ENCODE assay signal across 23 cellular contexts in genomic region chr1:18701183-18701582, GRCh38.
DNase-seq lines count a peak whose midpoint lies in the region; ATAC-seq, FAIRE-seq and TF ChIP-seq lines count a peak whose summit lies in the region.
"Had no signal": no experiment of that assay in that cellular context is flagged by ENCODE, and none has a peak within 500 bp of the region (broad histone marks: within the 10 kb centered on the region; RNA-seq: fewer than 3 reads in every experiment).

No MANE protein-coding gene starts in this region.

- no peak overlapping the region for H2BK15ac ChIP-seq in neuronal stem cell (ENCODE audit: low read length)

- no peak overlapping the region for H3K23ac ChIP-seq in neuronal stem cell (ENCODE audit: low read depth, low read length, poor library complexity)

- H3K9ac ChIP-seq in GM12878 (ENCODE audit: control insufficient read depth, insufficient read depth, low read length) (no peak overlapping the region), neuronal stem cell (ENCODE audit: low read depth, low read length, poor library complexity) (peak overlapping the region; percentile 34)
- H3K9ac ChIP-seq: BLaER1 treated with 17β-estradiol and CSF1 and Interleukin-3, amounts not matched to agents 10 nM and 100 nM had no signal

- DNase-seq in GM12878 (ENCODE audit: low read depth, low spot score) (no peak), bronchial epithelial cell (ENCODE audit: low read depth) (no peak), neuronal stem cell (ENCODE audit: low spot score) (no peak), posterior vena cava (ENCODE audit: low spot score) (no peak), OCI-M1 (lab: John Stamatoyannopoulos, UW) (no peak), amniotic stem cell (lab: John Stamatoyannopoulos, UW) (no peak)
- DNase-seq: AML-193; Caco-2; Calu3; CD4-positive, alpha-beta T cell; CD8-positive, alpha-beta T cell; DMS79 treated with DMSO at 0.1 percent for 48 hours; GF-D8 had no signal

- SMC1A ChIA-PET in GM12878 (lab: Charles Lee; ENCODE audit: uncharacterized antibody, unreplicated experiment): no interaction called here

- peak overlapping the region; percentile 54 for H4K8ac ChIP-seq in neuronal stem cell (ENCODE audit: low read depth, low read length)

- no peak overlapping the region for H3K14ac ChIP-seq in neuronal stem cell (ENCODE audit: low read length)

- H2BK5ac ChIP-seq in neuronal stem cell (ENCODE audit: low read length): no peak overlapping the region

- H2BK120ac ChIP-seq in neuronal stem cell (ENCODE audit: low read depth, low read length): no peak overlapping the region

- H3K4me1 ChIP-seq in HEK293 (ENCODE audit: control insufficient read depth, insufficient read depth, low read length) (no peaks in the 10 kb centered on the region), GM12878 (ENCODE audit: control insufficient read depth, insufficient read depth, low read length) (no peaks in the 10 kb centered on the region), neuronal stem cell (ENCODE audit: control insufficient read depth in 2 of 2, insufficient read depth in 1 of 2, low read depth in 1 of 2, low read length in 2 of 2) (peaks cover 0 to 3% of the 10 kb centered on the region in 2 donors)
- H3K4me1 ChIP-seq: A549, Caco-2 had no signal

- intact Hi-C loops in GM12878 (cut with micrococcal nuclease; ENCODE audit: unreplicated experiment) (no loop called here), posterior vena cava (cut with DNase I) (no loop called here)

- CTCF ChIA-PET in HEK293 (lab: Yijun Ruan, JAX): no interaction called here
- CTCF ChIA-PET in GM12878 (lab: Yijun Ruan, JAX): no interaction called here

- TF ChIP-seq EP300 in GM12878 (IDR thresholded peaks at IDR 0.05; ENCODE audit: borderline replicate concordance in 1 of 2, control insufficient read depth in 1 of 2, low read depth in 2 of 2, low read length in 2 of 2): no peak

- H3K4ac ChIP-seq in neuronal stem cell (ENCODE audit: low read length): no peak overlapping the region

- H4K91ac ChIP-seq in neuronal stem cell (ENCODE audit: low read depth, low read length, poor library complexity): no peak overlapping the region

- no peak overlapping the region for H3K4me2 ChIP-seq in GM12878 (ENCODE audit: control insufficient read depth, insufficient read depth)
- no peak overlapping the region for H3K4me2 ChIP-seq in neuronal stem cell (ENCODE audit: insufficient read depth, low read length, poor library complexity, severe bottlenecking)
- H3K4me2 ChIP-seq: A549; BLaER1 treated with 17β-estradiol and CSF1 and Interleukin-3, amounts not matched to agents 10 nM and 100 nM had no signal

- no peak overlapping the region for H3K4me3 ChIP-seq in HEK293 (ENCODE audit: low read depth, low read length)
- no peak overlapping the region for H3K4me3 ChIP-seq in GM12878
- no peak overlapping the region for H3K4me3 ChIP-seq in bronchial epithelial cell (ENCODE audit: low read depth, low read length)
- H3K4me3 ChIP-seq in neuronal stem cell (ENCODE audit: low read length in 2 of 2): peak overlapping the region in 1 of 2 donors; percentile 13
- H3K4me3 ChIP-seq: A549; BLaER1 treated with 17β-estradiol and CSF1 and Interleukin-3, amounts not matched to agents 10 nM and 100 nM had no signal

- no peak for TF ChIP-seq POLR2A in GM12878 (IDR thresholded peaks at IDR 0.05; ENCODE audit: low read depth, low read length)

- POLR2A ChIA-PET in HEK293 (lab: Yijun Ruan, JAX): no interaction called here
- POLR2A ChIA-PET in GM12878 (lab: Charles Lee): no interaction called here

- ATAC-seq in GM12878 (no peak), HG02759 (IDR thresholded peaks at IDR 0.05; ENCODE audit: unreplicated experiment) (no peak)
- ATAC-seq: A549; CD8-positive, alpha-beta T cell had no signal

- H3K27ac ChIP-seq in HEK293 (ENCODE audit: extremely low read depth, low read depth, low read length): no peak overlapping the region
- H3K27ac ChIP-seq in GM12878 (ENCODE audit: control insufficient read depth, insufficient read depth): no peak overlapping the region
- no peak overlapping the region for H3K27ac ChIP-seq in neuronal stem cell (replicated peaks; ENCODE audit: low read length)
- H3K27ac ChIP-seq: 22Rv1; A549; BLaER1 treated with 17β-estradiol and CSF1 and Interleukin-3, amounts not matched to agents 10 nM and 100 nM; C4-2B had no signal

- TF ChIP-seq CTCF in HEK293 (tag by site-specific recombination; IDR thresholded peaks at IDR 0.05): no peak
- no peak for TF ChIP-seq CTCF in GM12878 (IDR thresholded peaks at IDR 0.05 in 2 of 3, conservative IDR thresholded peaks at IDR 0.05 in 1 of 3; ENCODE audit: control insufficient read depth in 2 of 3, extremely low read depth in 1 of 3, insufficient read depth in 1 of 3, low read depth in 3 of 3, low read length in 3 of 3)
- TF ChIP-seq CTCF in bronchial epithelial cell (IDR thresholded peaks at IDR 0.05; ENCODE audit: insufficient read depth, low read length, severe bottlenecking): no peak

- H3K18ac ChIP-seq in neuronal stem cell (ENCODE audit: low read length): no peak overlapping the region

- no peak for TF ChIP-seq RAD21 in GM12878 (IDR thresholded peaks at IDR 0.05; ENCODE audit: insufficient read depth, low read depth, low read length)

- H3K27me3 ChIP-seq in GM12878 (replicated peaks in 1 of 2; ENCODE audit: control insufficient read depth in 2 of 2, insufficient read depth in 2 of 2, low read length in 1 of 2): peaks cover 0 to 3% of the 10 kb centered on the region in 2 experiments; a peak in 2 of 4 replicates
- H3K27me3 ChIP-seq in bronchial epithelial cell (ENCODE audit: control insufficient read depth, insufficient read depth, low read length): peaks cover 3% of the 10 kb centered on the region
- H3K27me3 ChIP-seq in neuronal stem cell (ENCODE audit: control insufficient read depth in 3 of 3, insufficient read depth in 3 of 3, low read depth in 1 of 3, low read length in 3 of 3): peaks cover 0 to 10% (median 2%) of the 10 kb centered on the region in 3 experiments

- no peak overlapping the region for H2AK5ac ChIP-seq in neuronal stem cell (ENCODE audit: low read depth, low read length)

- H3K9me3 ChIP-seq in HEK293 (ENCODE audit: control insufficient read depth, insufficient read depth, low read depth, low read length): no peaks in the 10 kb centered on the region
- H3K9me3 ChIP-seq in GM12878 (replicated peaks; ENCODE audit: control insufficient read depth, insufficient read depth, low read length): no peaks in the 10 kb centered on the region
- H3K9me3 ChIP-seq in neuronal stem cell (replicated peaks in 1 of 2; ENCODE audit: control insufficient read depth in 2 of 2, insufficient read depth in 1 of 2, low read depth in 1 of 2, low read length in 2 of 2): no peaks in the 10 kb centered on the region
- H3K9me3 ChIP-seq: A549; BLaER1 treated with 17β-estradiol and CSF1 and Interleukin-3, amounts not matched to agents 10 nM and 100 nM; Caco-2 had no signal

- 26% methylated on average over 7 of the region's 7 CpGs for WGBS in GM12878 (ENCODE audit: insufficient coverage, insufficient replicate concordance, low lambda C conversion rate, missing lambda C conversion rate)
- WGBS in neuronal stem cell (ENCODE audit: extremely low coverage in 2 of 2, insufficient read length in 2 of 2, insufficient replicate concordance in 1 of 2), 2 donors: 100% methylated on average over 2 of the region's 7 CpGs; no CpG with 5 or more reads in 1 of the 2 donors

- no peaks in the 10 kb centered on the region for H3K79me1 ChIP-seq in neuronal stem cell (ENCODE audit: low read depth, low read length)

- H4K20me1 ChIP-seq in GM12878 (ENCODE audit: control insufficient read depth, insufficient read depth): no peaks in the 10 kb centered on the region

- H3K36me3 ChIP-seq in HEK293 (ENCODE audit: control insufficient read depth in 2 of 2, insufficient read depth in 1 of 2, low read length in 2 of 2): no peaks in the 10 kb centered on the region
- H3K36me3 ChIP-seq in GM12878 (ENCODE audit: control insufficient read depth in 2 of 2, insufficient read depth in 2 of 2, low read length in 1 of 2): no peaks in the 10 kb centered on the region
- H3K36me3 ChIP-seq in bronchial epithelial cell (ENCODE audit: control insufficient read depth, insufficient read depth, low read length): no peaks in the 10 kb centered on the region
- no peaks in the 10 kb centered on the region for H3K36me3 ChIP-seq in neuronal stem cell (replicated peaks in 1 of 2; ENCODE audit: control insufficient read depth in 2 of 2, insufficient read depth in 2 of 2, low read length in 2 of 2)
- H3K36me3 ChIP-seq: BLaER1 treated with 17β-estradiol and CSF1 and Interleukin-3, amounts not matched to agents 10 nM and 100 nM had no signal

- BruUV-seq in GM12878 (replicated peaks; lab: Mats Ljungman, UMichigan): no TSS peak

- in situ Hi-C loops in GM12878 (cut with MboI): no loop called here

- no peak overlapping the region for H2BK12ac ChIP-seq in neuronal stem cell (ENCODE audit: low read length)

- RAD21 ChIA-PET in GM12878 (lab: Charles Lee; ENCODE audit: unreplicated experiment): no interaction called here

- no peaks in the 10 kb centered on the region for H3K79me2 ChIP-seq in GM12878 (ENCODE audit: control insufficient read depth, insufficient read depth, low read length)

- FAIRE-seq in GM12878 (lab: Jason Lieb, UNC): no peak
- FAIRE-seq in bronchial epithelial cell (lab: Jason Lieb, UNC): peak; percentile 94
- FAIRE-seq: A549, D721Med, G401.6, GM12892, GM18507 had no signal

- no peak overlapping the region for H2AFZ ChIP-seq in GM12878 (ENCODE audit: control insufficient read depth, low read depth, low read length)
- H2AFZ ChIP-seq in neuronal stem cell (ENCODE audit: low read length): no peak overlapping the region

TF ChIP-seq in HEK293, 187 proteins besides CTCF, POLR2A, EP300 and RAD21 (continues in another document):
- peak; percentile 94 for TF ChIP-seq ZSCAN4 (tag by site-specific recombination; IDR thresholded peaks at IDR 0.05)

TF ChIP-seq in GM12878, 131 proteins besides CTCF, POLR2A, EP300 and RAD21 (continues in another document):
- TF ChIP-seq IRF4 (IDR thresholded peaks at IDR 0.05; ENCODE audit: low read depth, low read length) (no peak), CHD4 (IDR thresholded peaks at IDR 0.05) (no peak), PBX3 (IDR thresholded peaks at IDR 0.05; ENCODE audit: insufficient replicate concordance, low read depth, low read length) (peak; percentile 56), FOXK2 (IDR thresholded peaks at IDR 0.05) (no peak)

Comparison
In these comparisons a context has a peak if more than half of its experiments do, and no peak if none do; other contexts are left out.
1. Of the 9 proteins assayed by ChIP-seq in both HEK293 and GM12878: peak only in HEK293: none; only in GM12878: PBX3; in both: none; in neither: 8.